ENCODE assay signal across 10 cellular contexts in genomic region chr2:134683561-134684112, GRCh38. TPM values are rescaled to one million over a fixed set of nuclear protein-coding genes. Genes with fewer than 3 reads are reported as not detected.
A peak's percentile ranks its signal among the peaks of the same experiment; 100 is the strongest.
DNase-seq lines count a peak whose midpoint lies in the region; ATAC-seq and TF ChIP-seq lines count a peak whose summit lies in the region.
"Had no signal": no experiment of that assay in that cellular context is flagged by ENCODE, and none has a peak within 500 bp of the region (broad histone marks: within the 10 kb centered on the region; RNA-seq: fewer than 3 reads in every experiment).

No MANE protein-coding gene starts in this region.

- no peaks in the 10 kb centered on the region for H3K36me3 ChIP-seq in effector memory CD4-positive, alpha-beta T cell (ENCODE audit: control insufficient read depth, insufficient read depth, low read length)

- H3K4me3 Mint-ChIP-seq in activated T-cell treated with anti-CD3 and anti-CD28 coated beads, Interleukin-2, amount 50 U/mL, for 4 hours = no peak overlapping the region
- no peak overlapping the region for H3K4me3 Mint-ChIP-seq in activated B cell treated with CpG ODN at 0.5 μM for 24 hours
- no peak overlapping the region for H3K4me3 Mint-ChIP-seq in stimulated activated memory B cell treated with anti-CD40 and anti-IgM and Interleukin-4, amounts not matched to agents 10 μg/mL and 1 μg/mL and 100 μg/mL, for 72 hours
- H3K4me3 Mint-ChIP-seq: B cell had no signal

- no peak overlapping the region for H3K27ac ChIP-seq in effector memory CD4-positive, alpha-beta T cell (ENCODE audit: insufficient read depth, low read length, poor library complexity, severe bottlenecking)
- H3K27ac ChIP-seq: KMS-11 had no signal

- no peaks in the 10 kb centered on the region for H3K9me3 ChIP-seq in effector memory CD4-positive, alpha-beta T cell (ENCODE audit: control insufficient read depth, low read length)

- H3K27ac Mint-ChIP-seq in activated B cell treated with CpG ODN at 0.5 μM for 24 hours = no peak overlapping the region
- H3K27ac Mint-ChIP-seq in stimulated activated memory B cell treated with anti-CD40 and anti-IgM and Interleukin-4, amounts not matched to agents 10 μg/mL and 1 μg/mL and 100 μg/mL, for 72 hours = no peak overlapping the region
- H3K27ac Mint-ChIP-seq: B cell had no signal

- no peaks in the 10 kb centered on the region for H3K27me3 ChIP-seq in effector memory CD4-positive, alpha-beta T cell (replicated peaks; ENCODE audit: control insufficient read depth, insufficient read depth, low read length, poor library complexity, severe bottlenecking)

- intact Hi-C loops in activated B cell treated with CpG ODN at 0.5 μM for 24 hours (cut with micrococcal nuclease) = no loop called here

- POLR2A ChIA-PET in activated B cell treated with CpG ODN at 0.5 μM for 24 hours (lab: Charles Lee) = no interaction called here

- no peak for TF ChIP-seq CTCF in activated B cell treated with CpG ODN at 0.5 μM for 24 hours (IDR thresholded peaks at IDR 0.05)

- no peaks in the 10 kb centered on the region for H3K27me3 Mint-ChIP-seq in activated T-cell treated with anti-CD3 and anti-CD28 coated beads, Interleukin-2, amount 50 U/mL, for 4 hours (ENCODE audit: low read depth)
- H3K27me3 Mint-ChIP-seq in activated B cell treated with CpG ODN at 0.5 μM for 24 hours = no peaks in the 10 kb centered on the region
- no peaks in the 10 kb centered on the region for H3K27me3 Mint-ChIP-seq in stimulated activated memory B cell treated with anti-CD40 and anti-IgM and Interleukin-4, amounts not matched to agents 10 μg/mL and 1 μg/mL and 100 μg/mL, for 72 hours
- H3K27me3 Mint-ChIP-seq: B cell had no signal

- no peak for DNase-seq in activated T-cell treated with anti-CD3 and anti-CD28 coated beads, Interleukin-2, amount 50 U/mL, for 4 hours
- DNase-seq in activated T-cell treated with anti-CD3 and anti-CD28 coated beads, Interleukin-2, amount 50 U/mL, for 1 hour = no peak
- DNase-seq in activated B cell treated with CpG ODN at 0.5 μM for 24 hours = no peak
- DNase-seq in effector memory CD4-positive, alpha-beta T cell = no peak
- DNase-seq in SHP77 treated with DMSO at 0.1 percent for 48 hours (lab: John Stamatoyannopoulos, UW) = no peak
- DNase-seq in AML-193 (lab: John Stamatoyannopoulos, UW) = no peak

- peaks cover 30% of the 10 kb centered on the region for H3K4me1 Mint-ChIP-seq in activated T-cell treated with anti-CD3 and anti-CD28 coated beads, Interleukin-2, amount 50 U/mL, for 4 hours (ENCODE audit: low read depth)
- peaks cover 25% of the 10 kb centered on the region for H3K4me1 Mint-ChIP-seq in activated B cell treated with CpG ODN at 0.5 μM for 24 hours
- H3K4me1 Mint-ChIP-seq in stimulated activated memory B cell treated with anti-CD40 and anti-IgM and Interleukin-4, amounts not matched to agents 10 μg/mL and 1 μg/mL and 100 μg/mL, for 72 hours = peaks cover 53% of the 10 kb centered on the region

- no peak overlapping the region for H3K4me3 ChIP-seq in effector memory CD4-positive, alpha-beta T cell (ENCODE audit: insufficient read depth, low read depth, low read length, poor library complexity, severe bottlenecking)

- CTCF ChIA-PET in activated B cell treated with CpG ODN at 0.5 μM for 24 hours (lab: Charles Lee) = no interaction called here

- H3K4me1 ChIP-seq in effector memory CD4-positive, alpha-beta T cell (ENCODE audit: control insufficient read depth, insufficient read depth, low read length, poor library complexity, severe bottlenecking) = peaks cover 18% of the 10 kb centered on the region

- H3K9me3 Mint-ChIP-seq in activated T-cell treated with anti-CD3 and anti-CD28 coated beads, Interleukin-2, amount 50 U/mL, for 4 hours = no peaks in the 10 kb centered on the region
- H3K9me3 Mint-ChIP-seq in activated B cell treated with CpG ODN at 0.5 μM for 24 hours = no peaks in the 10 kb centered on the region
- H3K9me3 Mint-ChIP-seq in stimulated activated memory B cell treated with anti-CD40 and anti-IgM and Interleukin-4, amounts not matched to agents 10 μg/mL and 1 μg/mL and 100 μg/mL, for 72 hours = no peaks in the 10 kb centered on the region

- H3K36me3 Mint-ChIP-seq in activated T-cell treated with anti-CD3 and anti-CD28 coated beads, Interleukin-2, amount 50 U/mL, for 4 hours (ENCODE audit: insufficient read depth) = no peaks in the 10 kb centered on the region
- H3K36me3 Mint-ChIP-seq in activated B cell treated with CpG ODN at 0.5 μM for 24 hours (ENCODE audit: low read depth) = no peaks in the 10 kb centered on the region
- no peaks in the 10 kb centered on the region for H3K36me3 Mint-ChIP-seq in stimulated activated memory B cell treated with anti-CD40 and anti-IgM and Interleukin-4, amounts not matched to agents 10 μg/mL and 1 μg/mL and 100 μg/mL, for 72 hours

- peak; percentile 83 to 85 for ATAC-seq in activated T-cell treated with anti-CD3 and anti-CD28 coated beads, Interleukin-2, amount 50 U/mL, for 4 hours
- ATAC-seq in HG03097 (IDR thresholded peaks at IDR 0.05; ENCODE audit: low FRiP score, unreplicated experiment) (peak; percentile 51), activated B cell treated with CpG ODN at 0.5 μM for 24 hours (ENCODE audit: low read depth) (peak; percentile 37)
- peak; percentile 80 for ATAC-seq in stimulated activated memory B cell treated with anti-CD40 and anti-IgM and Interleukin-4, amounts not matched to agents 10 μg/mL and 1 μg/mL and 100 μg/mL, for 72 hours

RNA-seq across cellular contexts. Expression of gene TMEM163, which starts 35.2 kb away (rescaled TPM):
- total RNA-seq in activated T-cell treated with anti-CD3 and anti-CD28 coated beads, Interleukin-2, amount 50 U/mL, for 4 hours = under 1 TPM; 0.13 to 0.20 (median 0.14) TPM
- total RNA-seq in activated B cell treated with CpG ODN at 0.5 μM for 24 hours = 4.4 and 6.0 TPM in 2 replicates
